ENCODE assay signal across 8 cellular contexts in genomic region chr7:127650842-127651555, GRCh38.
DNase-seq lines count a peak whose midpoint lies in the region; TF ChIP-seq lines count a peak whose summit lies in the region.

No MANE protein-coding gene starts in this region.

- no peaks in the 10 kb centered on the region for H3K9me2 ChIP-seq in MM.1S (replicated peaks; ENCODE audit: insufficient read depth, low read length)

- in situ Hi-C loops in GM13977 (cut with MboI; ENCODE audit: low pct_unique_long_range_greater_than_20kb, low sequenced_read_pairs, unreplicated experiment): no loop called here

- H3K9me3 ChIP-seq in MM.1S (replicated peaks; ENCODE audit: insufficient read depth, low read length): no peaks in the 10 kb centered on the region

- H3K9ac ChIP-seq in MM.1S (ENCODE audit: low read length): peak overlapping the region; percentile 90

- H4K20me1 ChIP-seq in MM.1S (ENCODE audit: insufficient read depth, low read length): peaks cover 26% of the 10 kb centered on the region

- H2AFZ ChIP-seq in MM.1S (ENCODE audit: low read length): peak overlapping the region; percentile 82

- DNase-seq in GM13977 (ENCODE audit: low spot score): peak; percentile 33
- DNase-seq in MM.1S: peak; percentile 59
- peak; percentile 31 for DNase-seq in stimulated activated CD8-positive, alpha-beta memory T cell treated with anti-CD3 and anti-CD28 coated beads, Interleukin-4, amount 100 ng/mL, for 48 hours
- no peak for DNase-seq in DMS 273 (lab: John Stamatoyannopoulos, UW; ENCODE audit: unreplicated experiment)
- no peak for DNase-seq in NK-92 (lab: John Stamatoyannopoulos, UW; ENCODE audit: unreplicated experiment)
- no peak for DNase-seq in AG08395 (ENCODE audit: low spot score)

- no peaks in the 10 kb centered on the region; the same call in 1 of the 2 replicates for H3K36me3 ChIP-seq in MM.1S (replicated peaks; ENCODE audit: insufficient read depth, low read length)

- peak overlapping the region; percentile 90 for H3K4me2 ChIP-seq in MM.1S (ENCODE audit: low read depth, low read length)

- TF ChIP-seq CTCF in GM13977 (IDR thresholded peaks at IDR 0.05; ENCODE audit: extremely low read depth, insufficient read depth, missing control alignments): no peak
- no peak for TF ChIP-seq CTCF in MM.1S (IDR thresholded peaks at IDR 0.05; ENCODE audit: low read length)

- H3K4me3 ChIP-seq in MM.1S (ENCODE audit: low read length) (peak overlapping the region; percentile 72), iPS-11a (ENCODE audit: low read depth, low read length) (peak overlapping the region; percentile 49)

- H3K27me3 ChIP-seq in MM.1S (replicated peaks; ENCODE audit: insufficient read depth, low read length): no peaks in the 10 kb centered on the region

- peaks cover 40% of the 10 kb centered on the region for H3K79me2 ChIP-seq in MM.1S (ENCODE audit: low read length)

- peaks cover 6% of the 10 kb centered on the region; the same call in 1 of the 2 replicates for H3F3A ChIP-seq in MM.1S (ENCODE audit: insufficient read depth, low read length)

- H3K27ac ChIP-seq in MM.1S (ENCODE audit: low read length) (peak overlapping the region; percentile 69), angular gyrus (ENCODE audit: low read depth, low read length) (peak overlapping the region; percentile 92)

- H3K4me1 ChIP-seq in MM.1S (ENCODE audit: low read length): peaks cover 20% of the 10 kb centered on the region

Comparison
In these comparisons a context has a peak if more than half of its experiments do, and no peak if none do; other contexts are left out.
1. DNase-seq: peak in GM13977 (single experiment), MM.1S (single experiment) and stimulated activated CD8-positive, alpha-beta memory T cell treated with anti-CD3 and anti-CD28 coated beads, Interleukin-4, amount 100 ng/mL, for 48 hours (single experiment); none in DMS 273 (single experiment), NK-92 (single experiment) and AG08395 (single experiment).